ENCODE assay signal across 3 cellular contexts in the genomic region with DNA sequence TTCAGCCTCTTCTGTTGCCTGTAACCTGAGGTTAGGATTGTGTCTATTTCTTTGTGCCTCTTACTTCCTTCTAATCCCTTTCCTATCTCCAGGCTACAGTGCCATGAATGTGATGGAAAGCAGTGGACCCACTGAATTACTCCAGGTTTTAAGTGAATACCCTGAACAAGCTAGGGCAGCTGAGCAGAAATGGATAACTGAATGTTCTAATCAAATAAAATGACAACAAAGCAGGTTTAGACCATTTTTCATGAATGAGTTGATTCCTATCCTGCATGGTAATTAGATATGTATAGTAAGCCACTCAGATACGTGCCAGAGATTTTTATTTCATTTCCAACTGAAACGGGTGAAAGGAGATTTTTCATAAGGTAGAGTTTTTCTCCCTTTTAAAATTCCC.
"Had no signal": no experiment of that assay in that cellular context is flagged by ENCODE, and none has a peak within 500 bp of the region (broad histone marks: within the 10 kb centered on the region; RNA-seq: fewer than 3 reads in every experiment).

No MANE protein-coding gene starts in this region.

- DNase-seq: GDM1, GF-D8 had no signal

- H3K4me3 ChIP-seq: GM12878 had no signal

- ATAC-seq: GM12878 had no signal
